In the genomic region with DNA sequence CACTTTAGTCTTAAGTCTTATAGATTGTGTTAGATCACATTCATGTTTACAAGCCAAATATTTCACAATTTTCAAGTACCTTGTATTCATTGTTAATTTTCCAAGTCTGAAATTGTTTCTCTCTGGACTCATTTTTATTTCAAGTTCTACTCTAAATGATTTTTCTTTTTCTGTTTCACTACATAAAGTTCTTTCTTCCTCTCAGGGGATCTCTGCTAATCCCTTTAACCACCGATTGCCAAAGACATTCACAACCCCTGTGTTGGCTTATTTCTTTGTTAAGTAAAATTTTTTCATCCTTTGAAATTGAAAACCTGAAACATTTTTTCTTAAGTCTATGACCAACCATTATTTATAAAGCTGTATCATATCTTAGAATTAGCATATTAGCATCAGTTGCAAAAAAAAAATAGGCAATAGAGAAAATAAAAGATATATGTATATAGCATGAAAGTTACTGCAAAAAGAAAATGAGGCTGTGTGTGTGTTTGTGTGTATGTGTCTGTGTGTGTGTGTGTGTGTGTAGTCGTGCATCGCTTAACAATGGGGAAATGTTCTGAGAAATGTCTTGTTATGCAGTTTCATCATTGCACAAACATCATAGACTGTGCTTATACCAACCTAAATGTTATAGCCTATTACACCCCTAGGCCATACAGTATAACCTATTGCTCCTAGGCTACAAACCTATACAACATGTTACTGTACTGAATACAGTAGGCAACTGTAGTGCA, we compare ENCODE assay signal across 21 cellular contexts.
"Had no signal": no experiment of that assay in that cellular context is flagged by ENCODE, and none has a peak within 500 bp of the region (broad histone marks: within the 10 kb centered on the region; RNA-seq: fewer than 3 reads in every experiment).

No MANE protein-coding gene starts in this region.

- ATAC-seq: activated T-cell treated with anti-CD3 and anti-CD28 coated beads, Interleukin-2, amount 50 U/mL, for 4 hours; effector memory CD8-positive, alpha-beta T cell; esophagus mucosa; gastrocnemius medialis had no signal

- H3K36me3 Mint-ChIP-seq: activated naive CD8-positive, alpha-beta T cell had no signal

- H3K4me3 Mint-ChIP-seq: activated naive CD8-positive, alpha-beta T cell; activated T-cell treated with anti-CD3 and anti-CD28 coated beads, Interleukin-2, amount 50 U/mL, for 4 hours; effector memory CD8-positive, alpha-beta T cell; nephron progenitor cell; stimulated activated naive CD8-positive, alpha-beta T cell treated with anti-CD3 and anti-CD28 coated beads, Interleukin-15, Interleukin-2, amounts not matched to agents 100 ng/mL and 50 ng/mL, for 24 hours had no signal

- DNase-seq: activated CD4-positive, alpha-beta T cell treated with anti-CD3 and anti-CD28 coated beads for 4 hours; activated CD4-positive, alpha-beta T cell treated with anti-CD3 and anti-CD28 coated beads, Interleukin-2, amount 50 U/mL, for 48 hours; activated CD4-positive, CD25-positive, alpha-beta regulatory T cell; activated CD8-positive, alpha-beta memory T cell treated with anti-CD3 and anti-CD28 coated beads, Interleukin-2, amount 50 U/mL, for 48 hours; activated naive CD4-positive, alpha-beta T cell; activated T-cell treated with anti-CD3 and anti-CD28 coated beads, Interleukin-2, amount 50 U/mL, for 4 hours; central memory CD4-positive, alpha-beta T cell; dorsolateral prefrontal cortex; effector memory CD8-positive, alpha-beta T cell; gastrocnemius medialis; hippocampal formation; nephron progenitor cell; nucleus accumbens; posterior cingulate gyrus; stimulated activated CD4-positive, alpha-beta T cell treated with anti-CD3 and anti-CD28 coated beads, Interleukin-4, amount 100 ng/mL, for 24 hours; T1000; tibial artery had no signal

- H3K4me3 ChIP-seq: dorsolateral prefrontal cortex, gastrocnemius medialis, tibial artery had no signal

- H3K9me3 Mint-ChIP-seq: nephron progenitor cell had no signal

- H3K27ac ChIP-seq: dorsolateral prefrontal cortex, gastrocnemius medialis, tibial artery had no signal

- H3K9me3 ChIP-seq: gastrocnemius medialis, tibial artery had no signal

- H3K27me3 Mint-ChIP-seq: activated naive CD8-positive, alpha-beta T cell; effector memory CD8-positive, alpha-beta T cell; stimulated activated naive CD8-positive, alpha-beta T cell treated with anti-CD3 and anti-CD28 coated beads, Interleukin-15, Interleukin-2, amounts not matched to agents 100 ng/mL and 50 ng/mL, for 24 hours had no signal

- H3K27ac Mint-ChIP-seq: activated naive CD8-positive, alpha-beta T cell; activated T-helper 2 cell treated with anti-CD3 and anti-CD28 coated beads, Interferon-gamma antibody, Interleukin-2, Interleukin-4, amounts not matched to agents 10 μg/mL and 5 μg/mL and 100 μg/mL, durations not matched to agents 14 hours and 24 hours and 36 hours; effector memory CD8-positive, alpha-beta T cell; nephron progenitor cell; stimulated activated naive CD8-positive, alpha-beta T cell treated with anti-CD3 and anti-CD28 coated beads, Interleukin-15, Interleukin-2, amounts not matched to agents 100 ng/mL and 50 ng/mL, for 24 hours had no signal

- H3K4me1 ChIP-seq: gastrocnemius medialis had no signal

- H3K4me1 Mint-ChIP-seq: nephron progenitor cell had no signal

- H3K36me3 ChIP-seq: gastrocnemius medialis, tibial artery had no signal

- H3K27me3 ChIP-seq: dorsolateral prefrontal cortex, gastrocnemius medialis, tibial artery had no signal
